ENCODE assay signal across 13 cellular contexts in genomic region chr12:62715086-62715786, GRCh38.
A peak's percentile ranks its signal among the peaks of the same experiment; 100 is the strongest.
DNase-seq lines count a peak whose midpoint lies in the region; ATAC-seq and TF ChIP-seq lines count a peak whose summit lies in the region.
"Had no signal": no experiment of that assay in that cellular context is flagged by ENCODE, and none has a peak within 500 bp of the region (broad histone marks: within the 10 kb centered on the region; RNA-seq: fewer than 3 reads in every experiment).

No MANE protein-coding gene starts in this region.

- no peaks in the 10 kb centered on the region; the same call in 1 of the 2 replicates for H3K36me3 Mint-ChIP-seq in HFFc6 (ENCODE audit: low read depth)
- H3K36me3 Mint-ChIP-seq: naive B cell, T-cell had no signal

- no peak overlapping the region for H3K27ac ChIP-seq in right cardiac atrium (ENCODE audit: low read length)

- H3K9me3 ChIP-seq in right cardiac atrium (ENCODE audit: control insufficient read depth, low read length): no peaks in the 10 kb centered on the region
- H3K9me3 ChIP-seq: gastrocnemius medialis had no signal

- no peak overlapping the region for H3K4me3 ChIP-seq in right cardiac atrium (ENCODE audit: low read length)
- H3K4me3 ChIP-seq: gastrocnemius medialis had no signal

- H3K27me3 Mint-ChIP-seq in HFFc6 (ENCODE audit: insufficient read depth): no peaks in the 10 kb centered on the region; the same call in 1 of the 2 replicates
- H3K27me3 Mint-ChIP-seq: naive B cell; stimulated activated naive CD8-positive, alpha-beta T cell treated with anti-CD3 and anti-CD28 coated beads, Interleukin-15, amount 100 ng/mL, for 72 hours; T-cell had no signal

- no peak overlapping the region for H3K4me3 Mint-ChIP-seq in HFFc6
- H3K4me3 Mint-ChIP-seq: naive B cell; stimulated activated naive CD8-positive, alpha-beta T cell treated with anti-CD3 and anti-CD28 coated beads, Interleukin-15, amount 100 ng/mL, for 72 hours; T-cell had no signal

- intact Hi-C loops in right cardiac atrium (cut with DNase I) (loop anchor here in 1 of 4 donors (10.0 kb wide), 1 partner anchor 90 kb away; no protein-coding TSS in a partner anchor), posterior cingulate gyrus (cut with DNase I) (loop anchor here (10.0 kb wide), 2 partner anchors 80 to 110 kb away; no protein-coding TSS in a partner anchor)

- H3K27ac Mint-ChIP-seq in HFFc6: no peak overlapping the region; the same call in 1 of the 2 replicates
- H3K27ac Mint-ChIP-seq: naive B cell; stimulated activated naive CD8-positive, alpha-beta T cell treated with anti-CD3 and anti-CD28 coated beads, Interleukin-15, amount 100 ng/mL, for 72 hours; T-cell had no signal

- H3K4me1 Mint-ChIP-seq in HFFc6 (ENCODE audit: low read depth): peaks cover 50% of the 10 kb centered on the region
- H3K4me1 Mint-ChIP-seq: naive B cell; stimulated activated naive CD8-positive, alpha-beta T cell treated with anti-CD3 and anti-CD28 coated beads, Interleukin-15, amount 100 ng/mL, for 72 hours; T-cell had no signal

- WGBS in right cardiac atrium: 51% methylated on average over 10 of the region's 10 CpGs

- H3K27me3 ChIP-seq in right cardiac atrium (ENCODE audit: control insufficient read depth, insufficient read depth): no peaks in the 10 kb centered on the region
- H3K27me3 ChIP-seq: gastrocnemius medialis had no signal

- DNase-seq in G401 (ENCODE audit: low spot score) (peak; percentile 66), amygdala (lab: John Stamatoyannopoulos, UW) (peak in 33 of 56 donors; percentile 10 to 73 (median 42)), right cardiac atrium (peak; percentile 46 to 74 (median 58)), posterior cingulate gyrus (peak in 7 of 10 donors; percentile 32 to 90 (median 46)), HFFc6 (no peak), NCI-H510A (lab: John Stamatoyannopoulos, UW) (no peak), NCI-H1417 (lab: John Stamatoyannopoulos, UW) (no peak)
- DNase-seq: activated naive CD4-positive, alpha-beta T cell; gastrocnemius medialis; naive B cell; stimulated activated naive CD8-positive, alpha-beta T cell treated with anti-CD3 and anti-CD28 coated beads, Interleukin-15, amount 100 ng/mL, for 72 hours; T-cell had no signal

- no peak for TF ChIP-seq CTCF in HFFc6 (IDR thresholded peaks at IDR 0.05)

- peaks cover 7% of the 10 kb centered on the region for H3K4me1 ChIP-seq in right cardiac atrium (ENCODE audit: control insufficient read depth, insufficient read depth, low read length)

- ATAC-seq in right cardiac atrium: peak; percentile 55 to 64
- no peak for ATAC-seq in HG03196 (IDR thresholded peaks at IDR 0.05; ENCODE audit: unreplicated experiment)
- ATAC-seq: stimulated activated naive CD8-positive, alpha-beta T cell treated with anti-CD3 and anti-CD28 coated beads, Interleukin-15, amount 100 ng/mL, for 72 hours; T-cell had no signal

- in situ Hi-C loops in G401 (cut with HindIII; ENCODE audit: low sequenced_read_pairs): no loop called here

- no peaks in the 10 kb centered on the region for H3K9me3 Mint-ChIP-seq in HFFc6
- H3K9me3 Mint-ChIP-seq: stimulated activated naive CD8-positive, alpha-beta T cell treated with anti-CD3 and anti-CD28 coated beads, Interleukin-15, amount 100 ng/mL, for 72 hours; T-cell had no signal

Comparison
In these comparisons a context has a peak if more than half of its experiments do, and no peak if none do; other contexts are left out.
1. DNase-seq: peak in G401 (single experiment), amygdala (33 of 56), right cardiac atrium (3 of 3) and posterior cingulate gyrus (7 of 10); none in HFFc6 (single experiment), NCI-H510A (single experiment) and NCI-H1417 (0 of 3).